In the genomic region with DNA sequence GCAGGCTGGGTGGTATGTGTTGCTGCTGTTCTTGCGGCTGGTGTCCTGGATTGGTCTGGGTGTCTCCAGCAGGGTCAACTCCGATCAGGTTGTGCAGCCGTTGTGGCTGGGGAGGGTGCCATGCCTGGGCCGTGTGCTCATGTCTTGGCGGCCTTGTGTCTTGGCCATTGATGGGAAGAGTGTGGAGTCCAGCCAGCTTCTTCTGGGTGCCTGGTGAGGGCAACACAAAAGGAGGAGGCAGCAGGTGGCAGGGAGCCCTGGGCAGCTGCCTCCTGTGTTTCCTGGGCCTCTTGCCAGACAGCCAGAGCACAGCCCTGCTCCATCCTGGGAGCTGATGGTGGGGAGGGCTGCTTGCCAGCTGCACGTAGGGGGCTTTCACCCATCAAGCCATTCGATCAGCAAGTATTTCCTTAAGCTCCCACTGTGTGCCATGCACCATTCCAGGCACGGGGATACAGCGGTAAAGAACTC, we compare ENCODE assay signal across 12 cellular contexts. TPM values are rescaled to one million over a fixed set of nuclear protein-coding genes. Genes with fewer than 3 reads are reported as not detected.
A peak's percentile ranks its signal among the peaks of the same experiment; 100 is the strongest.
DNase-seq lines count a peak whose midpoint lies in the region; ATAC-seq, FAIRE-seq and TF ChIP-seq lines count a peak whose summit lies in the region.
"Had no signal": no experiment of that assay in that cellular context is flagged by ENCODE, and none has a peak within 500 bp of the region (broad histone marks: within the 10 kb centered on the region; RNA-seq: fewer than 3 reads in every experiment).

No MANE protein-coding gene starts in this region.

- no peak overlapping the region for H2BK120ac ChIP-seq in H1 (replicated peaks; ENCODE audit: low read depth, low read length)

- no peak overlapping the region for H3K14ac ChIP-seq in H1 (ENCODE audit: insufficient read length)

- no peaks in the 10 kb centered on the region for H3K27me3 ChIP-seq in H1 (replicated peaks in 1 of 4; ENCODE audit: control insufficient read depth in 3 of 4, extremely low read depth in 1 of 4, insufficient read depth in 3 of 4, low read length in 3 of 4)
- H3K27me3 ChIP-seq in pancreas: no peaks in the 10 kb centered on the region
- H3K27me3 ChIP-seq: left lung had no signal

- 91% methylated on average over 9 of the region's 9 CpGs; no CpG with 5 or more reads in 1 of the 2 experiments for WGBS in H1 (ENCODE audit: extremely low coverage in 1 of 2, insufficient coverage in 1 of 2, insufficient read length in 1 of 2, insufficient replicate concordance in 2 of 2, low coverage in 1 of 2, low lambda C conversion rate in 2 of 2, missing lambda C conversion rate in 1 of 2), 2 experiments
- WGBS in pancreas, 2 donors: 35 to 45% methylated on average over 9 of the region's 9 CpGs

- H3K79me2 ChIP-seq in H1 (ENCODE audit: control insufficient read depth in 1 of 2, insufficient read depth in 2 of 2, low read length in 2 of 2): peaks cover 0 to 28% of the 10 kb centered on the region in 2 experiments; a peak in 2 of 4 replicates

- intact Hi-C loops in Calu3 (cut with micrococcal nuclease; ENCODE audit: unreplicated experiment): no loop called here
- intact Hi-C loops in pancreas (cut with DNase I): no loop called here

- H3K9me3 Mint-ChIP-seq in Calu3 (ENCODE audit: low read depth, unreplicated experiment): no peaks in the 10 kb centered on the region
- H3K9me3 Mint-ChIP-seq in activated naive CD4-positive, alpha-beta T cell treated with anti-CD3 and anti-CD28 coated beads, Interleukin-2, amount 50 U/mL, for 72 hours: no peaks in the 10 kb centered on the region

- peak overlapping the region; percentile 28; the same call in 1 of the 2 replicates for H4K8ac ChIP-seq in H1 (ENCODE audit: extremely low read depth, insufficient read depth, low read length)

- H4K91ac ChIP-seq in H1 (replicated peaks; ENCODE audit: insufficient read length, low read length): no peak overlapping the region

- H2BK12ac ChIP-seq in H1 (ENCODE audit: low read depth, low read length): no peak overlapping the region

- POLR2A ChIA-PET in H1 (lab: Charles Lee; ENCODE audit: partially characterized antibody): interaction anchor here (0.6 to 43.8 kb wide), 14 partner anchors 6 to 1265 kb away, joined by 3 to 1505 read pairs (median 6); a partner anchor contains a TSS

- no peak overlapping the region for H3K4me3 Mint-ChIP-seq in Calu3 (ENCODE audit: low read depth, unreplicated experiment)

- CTCF ChIA-PET in Calu3 (lab: Charles Lee) (no interaction called here), H1 (lab: Charles Lee; ENCODE audit: partially characterized antibody) (interaction anchor here (1.2 to 4.7 kb wide), 4 partner anchors 16 to 62 kb away, joined by 3 to 48 read pairs (median 15); a partner anchor contains a TSS)

- no peak overlapping the region for H3K4me3 ChIP-seq in H1 (ENCODE audit: extremely low read depth in 1 of 4, insufficient read depth in 2 of 4, low read depth in 3 of 4, low read length in 4 of 4)
- H3K4me3 ChIP-seq in pancreas: no peak overlapping the region
- H3K4me3 ChIP-seq: HAP-1, left lung had no signal

- no peak overlapping the region for H2BK20ac ChIP-seq in H1 (ENCODE audit: low read length)

- TF ChIP-seq CTCF in Calu3 (IDR thresholded peaks at IDR 0.05; ENCODE audit: unreplicated experiment): no peak
- TF ChIP-seq CTCF in H1 (IDR thresholded peaks at IDR 0.05; ENCODE audit: control extremely low read depth in 1 of 3, insufficient read depth in 1 of 3, low read depth in 1 of 3, low read length in 3 of 3): no peak
- TF ChIP-seq CTCF in pancreas (IDR thresholded peaks at IDR 0.05): no peak

- H3K23ac ChIP-seq in H1 (ENCODE audit: insufficient read length): no peak overlapping the region

- no peak overlapping the region for H2AFZ ChIP-seq in H1 (ENCODE audit: low read length)

- TF ChIP-seq EP300 in H1 (IDR thresholded peaks at IDR 0.05; ENCODE audit: borderline replicate concordance in 1 of 2, low read depth in 2 of 2, low read length in 2 of 2): no peak

- ATAC-seq in pancreas (peak; percentile 41 to 66 (median 65)), GM19455 (IDR thresholded peaks at IDR 0.05; ENCODE audit: unreplicated experiment) (no peak)
- ATAC-seq in activated naive CD4-positive, alpha-beta T cell treated with anti-CD3 and anti-CD28 coated beads, Interleukin-2, amount 50 U/mL, for 72 hours: no peak
- ATAC-seq: left lung had no signal

- H3K4me1 Mint-ChIP-seq in Calu3 (ENCODE audit: low read depth, unreplicated experiment): peaks cover 13% of the 10 kb centered on the region

- peaks cover 33% of the 10 kb centered on the region for H3K36me3 Mint-ChIP-seq in Calu3 (ENCODE audit: insufficient read depth, unreplicated experiment)
- H3K36me3 Mint-ChIP-seq in activated naive CD4-positive, alpha-beta T cell treated with anti-CD3 and anti-CD28 coated beads, Interleukin-2, amount 50 U/mL, for 72 hours: peaks cover 2 to 9% of the 10 kb centered on the region in 2 donors

- H2BK15ac ChIP-seq in H1 (ENCODE audit: low read length): no peak overlapping the region

- TF ChIP-seq RAD21 in H1 (IDR thresholded peaks at IDR 0.05 in 1 of 2, conservative IDR thresholded peaks at IDR 0.05 in 1 of 2; ENCODE audit: low read depth in 2 of 2, low read length in 2 of 2): no peak

- H3K9ac ChIP-seq in H1 (replicated peaks in 1 of 4; ENCODE audit: extremely low read depth in 1 of 4, low read depth in 3 of 4, low read length in 3 of 4): no peak overlapping the region

- H3K23me2 ChIP-seq in H1 (ENCODE audit: low read depth, low read length): peaks cover 7% of the 10 kb centered on the region

- H3K4ac ChIP-seq in H1 (replicated peaks; ENCODE audit: insufficient read length, low read depth, low read length): no peak overlapping the region

- H3K36me3 ChIP-seq in H1 (ENCODE audit: control insufficient read depth in 2 of 4, insufficient read depth in 4 of 4, low read length in 3 of 4) (peaks cover 8 to 33% (median 12%) of the 10 kb centered on the region in 4 experiments), pancreas (no peaks in the 10 kb centered on the region)

- no peak overlapping the region for H3K18ac ChIP-seq in H1 (ENCODE audit: extremely low read depth, low read length)

- DNase-seq in Calu3 (no peak), NCI-H2196 (lab: John Stamatoyannopoulos, UW; ENCODE audit: unreplicated experiment) (peak; percentile 76), H1 (ENCODE audit: low read depth in 1 of 2, low spot score in 2 of 2) (no peak), pancreas (peak; percentile 82 to 94 (median 90)), activated gamma-delta T cell treated with Interleukin-2 at 50 U/mL for 16 hours (no peak)
- no peak for DNase-seq in activated CD8-positive, alpha-beta memory T cell treated with anti-CD3 and anti-CD28 coated beads, Interleukin-2, amount 50 U/mL, for 4 hours
- DNase-seq in activated naive CD4-positive, alpha-beta T cell treated with anti-CD3 and anti-CD28 coated beads, Interleukin-2, amount 50 U/mL, for 72 hours (ENCODE audit: low spot score in 2 of 2): no peak
- DNase-seq: DMS153, left lung had no signal

- H2AK5ac ChIP-seq in H1 (ENCODE audit: low read depth, low read length): peak overlapping the region; percentile 57; the same call in 1 of the 2 replicates

- no peak overlapping the region for H3K56ac ChIP-seq in H1 (replicated peaks; ENCODE audit: insufficient read length, low read depth, low read length)

- no peaks in the 10 kb centered on the region; the same call in 1 of the 2 replicates for H3K79me1 ChIP-seq in H1 (ENCODE audit: low read depth, low read length)

- H4K5ac ChIP-seq in H1 (ENCODE audit: insufficient read length, low read depth, low read length): no peak overlapping the region

- H3K9me3 ChIP-seq in H1 (ENCODE audit: insufficient read depth in 2 of 2, low read depth in 1 of 2, low read length in 1 of 2) (no peaks in the 10 kb centered on the region), pancreas (no peaks in the 10 kb centered on the region)
- H3K9me3 ChIP-seq: HAP-1, left lung had no signal

- H3K27ac Mint-ChIP-seq in Calu3 (ENCODE audit: unreplicated experiment): peak overlapping the region; percentile 8
- H3K27ac Mint-ChIP-seq in activated naive CD4-positive, alpha-beta T cell treated with anti-CD3 and anti-CD28 coated beads, Interleukin-2, amount 50 U/mL, for 72 hours: no peak overlapping the region

- H3K4me1 ChIP-seq in H1 (replicated peaks in 1 of 4; ENCODE audit: control insufficient read depth in 3 of 4, insufficient read depth in 4 of 4, low read length in 3 of 4) (peaks cover 0 to 9% (median 5%) of the 10 kb centered on the region in 4 experiments; a peak in 5 of 7 replicates), pancreas (peaks cover 7 to 20% (median 16%) of the 10 kb centered on the region in 3 donors)

- TF ChIP-seq POLR2A in H1 (IDR thresholded peaks at IDR 0.05; ENCODE audit: control extremely low read depth in 1 of 2, low read depth in 2 of 2, low read length in 2 of 2): peak in 1 of 2 experiments; percentile 31; a peak in 2 of 3 replicates

- H2BK5ac ChIP-seq in H1 (ENCODE audit: low read depth, low read length): no peak overlapping the region; the same call in 1 of the 2 replicates

- FAIRE-seq in H1 (lab: Jason Lieb, UNC) (no peak), pancreas (lab: Jason Lieb, UNC) (no peak)

- H4K20me1 ChIP-seq in H1 (replicated peaks in 1 of 2; ENCODE audit: control insufficient read depth in 1 of 2, insufficient read depth in 2 of 2, low read length in 2 of 2): peaks cover 0 to 12% of the 10 kb centered on the region in 2 experiments

- no peaks in the 10 kb centered on the region for H3K27me3 Mint-ChIP-seq in Calu3 (ENCODE audit: unreplicated experiment)

- H3K27ac ChIP-seq in H1 (ENCODE audit: low read depth, low read length) (no peak overlapping the region), pancreas (peak overlapping the region in 2 of 4 donors; percentile 28 to 30)
- H3K27ac ChIP-seq: left lung, VCaP had no signal

- no peak overlapping the region for H3K4me2 ChIP-seq in H1 (ENCODE audit: insufficient read depth in 1 of 2, low read depth in 2 of 2, low read length in 2 of 2)

- BruUV-seq in Calu3 (replicated peaks; lab: Mats Ljungman, UMichigan): no TSS peak

RNA-seq across cellular contexts. Expression of a gene that starts 4.3 kb away (rescaled TPM):
- total RNA-seq in Calu3 (2022) (5.0 and 5.2 TPM in 2 replicates), pancreas (10 to 100 TPM in 1 of 6 donors, 1 to 10 TPM in 4, under 1 TPM in 1; 0.40 to 90.5 (median 2.2) TPM)
- total RNA-seq in H1 (2021; fragmentation: NEBNext Ultra II Directional; extraction: Animal tissue kit (Norgen Biotek cat#: 25700)): 28.7 and 34.3 TPM in 2 replicates
- polyA plus RNA-seq in H1 (2011; rRNA removed) (159 and 215 TPM in 2 replicates), pancreas (1 to 10 TPM; 2.5 to 6.1 TPM)
- polyA plus RNA-seq in H1 (2011; cell fraction: cytosol; rRNA removed): 112 TPM
- polyA plus RNA-seq in H1 (2011; cell fraction: nucleus; rRNA removed): 104 TPM
- 33.4 to 49.1 TPM (median 43.9 TPM) in 4 replicates for polyA plus RNA-seq in H1 (2012, experiment 1 of 2)
- 56.2 TPM for polyA plus RNA-seq in H1 (2012, experiment 2 of 2)
- 17.9 TPM for polyA plus RNA-seq in H1 (2013, experiment 1 of 2)
- polyA plus RNA-seq in H1 (2013, experiment 2 of 2): 16.9 TPM
- polyA minus RNA-seq in H1 (2011; rRNA and poly(A)+ RNA removed): 55.7 and 84.0 TPM in 2 replicates
- polyA minus RNA-seq in H1 (2011; cell fraction: cytosol; rRNA and poly(A)+ RNA removed): 89.2 TPM
- polyA minus RNA-seq in H1 (2011; cell fraction: nucleus; rRNA and poly(A)+ RNA removed): 65.8 TPM
- total RNA-seq in activated naive CD4-positive, alpha-beta T cell treated with anti-CD3 and anti-CD28 coated beads, Interleukin-2, amount 50 U/mL, for 72 hours: 10 to 100 TPM; 12.9 to 16.3 TPM

RNA-seq across cellular contexts. Expression of a gene that starts 28.5 kb away (rescaled TPM):
- total RNA-seq in Calu3 (2022): not detected in 2 replicates
- total RNA-seq in H1 (2021; fragmentation: NEBNext Ultra II Directional; extraction: Animal tissue kit (Norgen Biotek cat#: 25700)): 0.48 and 0.60 TPM in 2 replicates
- 0.22 and 0.23 TPM in 2 replicates for polyA plus RNA-seq in H1 (2011; rRNA removed)
- 0.21 TPM for polyA plus RNA-seq in H1 (2011; cell fraction: cytosol; rRNA removed)
- polyA plus RNA-seq in H1 (2011; cell fraction: nucleus; rRNA removed): 1.0 TPM
- 0.12 to 0.18 TPM (median 0.17 TPM) in 3 of 4 replicates, not detected in the other for polyA plus RNA-seq in H1 (2012, experiment 1 of 2)
- polyA plus RNA-seq in H1 (2012, experiment 2 of 2): 0.16 TPM
- 0.20 TPM for polyA plus RNA-seq in H1 (2013, experiment 1 of 2)
- polyA plus RNA-seq in H1 (2013, experiment 2 of 2): 0.20 TPM
- polyA minus RNA-seq in H1 (2011; rRNA and poly(A)+ RNA removed): 0.27 and 0.85 TPM in 2 replicates
- not detected for polyA minus RNA-seq in H1 (2011; cell fraction: cytosol; rRNA and poly(A)+ RNA removed)
- polyA minus RNA-seq in H1 (2011; cell fraction: nucleus; rRNA and poly(A)+ RNA removed): 2.5 TPM
- 1 to 10 TPM; 1.3 to 4.5 (median 1.9) TPM for total RNA-seq in pancreas
- polyA plus RNA-seq in pancreas: 1 to 10 TPM; 2.6 to 4.8 TPM
- total RNA-seq in activated naive CD4-positive, alpha-beta T cell treated with anti-CD3 and anti-CD28 coated beads, Interleukin-2, amount 50 U/mL, for 72 hours: under 1 TPM in 1 of 2 donors, not detected in 1; 0.16 TPM

Comparison
In these comparisons a context has a peak if more than half of its experiments do, and no peak if none do; other contexts are left out.
1. DNase-seq: peak in NCI-H2196 (single experiment) and pancreas (6 of 6); none in Calu3 (single experiment), H1 (0 of 2), activated CD8-positive, alpha-beta memory T cell treated with anti-CD3 and anti-CD28 coated beads, Interleukin-2, amount 50 U/mL, for 4 hours (single experiment), activated gamma-delta T cell treated with Interleukin-2 at 50 U/mL for 16 hours (single experiment) and activated naive CD4-positive, alpha-beta T cell treated with anti-CD3 and anti-CD28 coated beads, Interleukin-2, amount 50 U/mL, for 72 hours (0 of 2).
2. ATAC-seq: peak in pancreas (4 of 4); none in GM19455 (single experiment) and activated naive CD4-positive, alpha-beta T cell treated with anti-CD3 and anti-CD28 coated beads, Interleukin-2, amount 50 U/mL, for 72 hours (0 of 2).